14 cellular contexts compared by ENCODE assay signal in genomic region chr11:44804449-44805151, GRCh38.
DNase-seq lines count a peak whose midpoint lies in the region; ATAC-seq and TF ChIP-seq lines count a peak whose summit lies in the region.
"Had no signal": no experiment of that assay in that cellular context is flagged by ENCODE, and none has a peak within 500 bp of the region (broad histone marks: within the 10 kb centered on the region; RNA-seq: fewer than 3 reads in every experiment).

No MANE protein-coding gene starts in this region.

- no peaks in the 10 kb centered on the region for H3K9me3 Mint-ChIP-seq in activated naive CD4-positive, alpha-beta T cell treated with anti-CD3 and anti-CD28 coated beads for 36 hours
- H3K9me3 Mint-ChIP-seq: activated naive CD4-positive, alpha-beta T cell treated with anti-CD3 and anti-CD28 coated beads, Interleukin-2, amount 50 U/mL, for 24 hours had no signal

- H3K4me3 Mint-ChIP-seq in activated naive CD4-positive, alpha-beta T cell treated with anti-CD3 and anti-CD28 coated beads for 36 hours = no peak overlapping the region
- H3K4me3 Mint-ChIP-seq: activated naive CD4-positive, alpha-beta T cell treated with anti-CD3 and anti-CD28 coated beads, Interleukin-2, amount 50 U/mL, for 24 hours had no signal

- no peak for TF ChIP-seq POLR2A in esophagus muscularis mucosa (IDR thresholded peaks at IDR 0.05; ENCODE audit: low read depth)

- no peak overlapping the region for H3K27ac Mint-ChIP-seq in activated naive CD4-positive, alpha-beta T cell treated with anti-CD3 and anti-CD28 coated beads for 36 hours
- H3K27ac Mint-ChIP-seq: activated naive CD4-positive, alpha-beta T cell treated with anti-CD3 and anti-CD28 coated beads, Interleukin-2, amount 50 U/mL, for 24 hours had no signal

- no peaks in the 10 kb centered on the region for H3K27me3 ChIP-seq in esophagus muscularis mucosa
- H3K27me3 ChIP-seq in muscle layer of colon (ENCODE audit: control insufficient read depth in 1 of 2, insufficient read depth in 2 of 2, low read length in 2 of 2) = no peaks in the 10 kb centered on the region
- H3K27me3 ChIP-seq in thoracic aorta (replicated peaks; ENCODE audit: insufficient read depth) = no peaks in the 10 kb centered on the region
- H3K27me3 ChIP-seq: BLaER1 treated with 17β-estradiol and CSF1 and Interleukin-3, amounts not matched to agents 10 nM and 100 nM had no signal

- no peaks in the 10 kb centered on the region for H3K36me3 Mint-ChIP-seq in activated naive CD4-positive, alpha-beta T cell treated with anti-CD3 and anti-CD28 coated beads for 36 hours (ENCODE audit: low read depth)

- no peak for ATAC-seq in thoracic aorta (ENCODE audit: insufficient number of reproducible peaks, low FRiP score, low read depth)

- 26% methylated on average over 10 of the region's 10 CpGs for WGBS in esophagus muscularis mucosa

- DNase-seq in LNCaP clone FGC (ENCODE audit: low read depth) (peak; percentile 11), esophagus muscularis mucosa (ENCODE audit: extremely low spot score) (no peak), thoracic aorta (ENCODE audit: low spot score) (no peak), AG20443 (ENCODE audit: low spot score) (no peak), DMS79 treated with DMSO at 0.1 percent for 48 hours (lab: John Stamatoyannopoulos, UW) (no peak), substantia nigra (lab: John Stamatoyannopoulos, UW) (no peak)
- no peak for DNase-seq in activated naive CD4-positive, alpha-beta T cell treated with anti-CD3 and anti-CD28 coated beads for 36 hours
- DNase-seq: activated CD4-positive, alpha-beta T cell treated with anti-CD3 and anti-CD28 coated beads for 4 hours; central memory CD4-positive, alpha-beta T cell; DMS79; stimulated activated CD4-positive, alpha-beta T cell treated with anti-CD3 and anti-CD28 coated beads, Interleukin-4, amount 100 ng/mL, for 24 hours had no signal

- no peaks in the 10 kb centered on the region for H3K4me1 Mint-ChIP-seq in activated naive CD4-positive, alpha-beta T cell treated with anti-CD3 and anti-CD28 coated beads for 36 hours (ENCODE audit: low read depth)

- H3K27ac ChIP-seq in esophagus muscularis mucosa (replicated peaks in 1 of 4) (peak overlapping the region; percentile 80 to 85 (median 82)), muscle layer of colon (ENCODE audit: low read depth, low read length) (peak overlapping the region; percentile 79), thoracic aorta (no peak overlapping the region), substantia nigra (ENCODE audit: low read depth, low read length, poor library complexity, severe bottlenecking) (no peak overlapping the region)
- H3K27ac ChIP-seq: BLaER1 treated with 17β-estradiol and CSF1 and Interleukin-3, amounts not matched to agents 10 nM and 100 nM had no signal

- no peaks in the 10 kb centered on the region for H3K9me3 ChIP-seq in esophagus muscularis mucosa
- H3K9me3 ChIP-seq in muscle layer of colon (ENCODE audit: low read length) = no peaks in the 10 kb centered on the region
- H3K9me3 ChIP-seq in thoracic aorta = no peaks in the 10 kb centered on the region
- H3K9me3 ChIP-seq: BLaER1 treated with 17β-estradiol and CSF1 and Interleukin-3, amounts not matched to agents 10 nM and 100 nM had no signal

- H3K36me3 ChIP-seq in esophagus muscularis mucosa = no peaks in the 10 kb centered on the region
- H3K36me3 ChIP-seq in muscle layer of colon (ENCODE audit: insufficient read depth, low read length) = no peaks in the 10 kb centered on the region
- no peaks in the 10 kb centered on the region for H3K36me3 ChIP-seq in thoracic aorta
- H3K36me3 ChIP-seq: BLaER1 treated with 17β-estradiol and CSF1 and Interleukin-3, amounts not matched to agents 10 nM and 100 nM had no signal

- H3K4me3 ChIP-seq in LNCaP clone FGC (ENCODE audit: low read depth, low read length) = no peak overlapping the region
- peak overlapping the region in 3 of 4 donors; percentile 1 to 18 (median 5) for H3K4me3 ChIP-seq in esophagus muscularis mucosa
- no peak overlapping the region for H3K4me3 ChIP-seq in muscle layer of colon (ENCODE audit: low read depth in 1 of 2, low read length in 2 of 2)
- H3K4me3 ChIP-seq in thoracic aorta = peak overlapping the region; percentile 48
- H3K4me3 ChIP-seq: BLaER1 treated with 17β-estradiol and CSF1 and Interleukin-3, amounts not matched to agents 10 nM and 100 nM had no signal

- CTCF ChIA-PET in activated naive CD4-positive, alpha-beta T cell treated with anti-CD3 and anti-CD28 coated beads for 36 hours (lab: Charles Lee) = interaction anchor here (0.8 to 1.2 kb wide), 3 partner anchors 13 to 107 kb away, joined by 3 read pairs; no protein-coding TSS in a partner anchor

- no peak for TF ChIP-seq EP300 in esophagus muscularis mucosa (IDR thresholded peaks at IDR 0.05)

- H3K9ac ChIP-seq in muscle layer of colon (ENCODE audit: low read length) = no peak overlapping the region
- H3K9ac ChIP-seq: BLaER1 treated with 17β-estradiol and CSF1 and Interleukin-3, amounts not matched to agents 10 nM and 100 nM had no signal

- H3K27me3 Mint-ChIP-seq in activated naive CD4-positive, alpha-beta T cell treated with anti-CD3 and anti-CD28 coated beads for 36 hours (ENCODE audit: low read depth) = no peaks in the 10 kb centered on the region
- H3K27me3 Mint-ChIP-seq: activated naive CD4-positive, alpha-beta T cell treated with anti-CD3 and anti-CD28 coated beads, Interleukin-2, amount 50 U/mL, for 24 hours had no signal

- TF ChIP-seq CTCF in LNCaP clone FGC (IDR thresholded peaks at IDR 0.05; ENCODE audit: control insufficient read depth, extremely low read depth, insufficient read depth) (no peak), esophagus muscularis mucosa (IDR thresholded peaks at IDR 0.05) (no peak), thoracic aorta (IDR thresholded peaks at IDR 0.05) (peak; percentile 11)

- intact Hi-C loops in esophagus muscularis mucosa (cut with DNase I) = no loop called here
- intact Hi-C loops in activated naive CD4-positive, alpha-beta T cell treated with anti-CD3 and anti-CD28 coated beads for 36 hours (cut with micrococcal nuclease) = no loop called here

- H3K4me1 ChIP-seq in esophagus muscularis mucosa (peaks cover 26 to 97% (median 90%) of the 10 kb centered on the region in 4 donors), muscle layer of colon (ENCODE audit: insufficient read depth, low read length) (peaks cover 40% of the 10 kb centered on the region), thoracic aorta (ENCODE audit: control insufficient read depth in 1 of 2, low read depth in 2 of 2) (peaks cover 4 to 29% of the 10 kb centered on the region in 2 donors)
- H3K4me1 ChIP-seq: BLaER1 treated with 17β-estradiol and CSF1 and Interleukin-3, amounts not matched to agents 10 nM and 100 nM had no signal

Comparison
In these comparisons a context has a peak if more than half of its experiments do, and no peak if none do; other contexts are left out.
1. H3K4me3 ChIP-seq: peak in esophagus muscularis mucosa (3 of 4) and thoracic aorta (single experiment); none in LNCaP clone FGC (single experiment) and muscle layer of colon (0 of 2).
2. H3K27ac ChIP-seq: peak in esophagus muscularis mucosa (4 of 4) and muscle layer of colon (single experiment); none in thoracic aorta (0 of 2) and substantia nigra (single experiment).